ENCODE assay signal across 23 cellular contexts in genomic region chrX:19642517-19643109, GRCh38.
DNase-seq lines count a peak whose midpoint lies in the region; ATAC-seq, FAIRE-seq and TF ChIP-seq lines count a peak whose summit lies in the region.
"Had no signal": no experiment of that assay in that cellular context is flagged by ENCODE, and none has a peak within 500 bp of the region (broad histone marks: within the 10 kb centered on the region; RNA-seq: fewer than 3 reads in every experiment).

No MANE protein-coding gene starts in this region.

- H2BK120ac ChIP-seq in mesenchymal stem cell (ENCODE audit: low read depth, low read length), result no peak overlapping the region

- no peak overlapping the region for H2AK5ac ChIP-seq in mesenchymal stem cell (ENCODE audit: low read length, severe bottlenecking)

- no peaks in the 10 kb centered on the region for H3K27me3 Mint-ChIP-seq in activated CD8-positive, alpha-beta T cell treated with anti-CD3 and anti-CD28 coated beads, Interleukin-2, amount 10 ng/mL, durations not matched to agents 7 days and 5 days (ENCODE audit: low read depth)
- H3K27me3 Mint-ChIP-seq in natural killer cell treated with Interleukin-12 subunit alpha and Interleukin-12 subunit beta and Interleukin-15 and Interleukin-18, amount 100 ng/mL, for 72 hours, result no peaks in the 10 kb centered on the region

- H3K18ac ChIP-seq in mesenchymal stem cell (ENCODE audit: low read depth in 1 of 2, low read length in 2 of 2), result no peak overlapping the region

- 100% methylated on average over 1 of the region's 1 CpG for WGBS in mesenchymal stem cell

- TF ChIP-seq POLR2A in GM12892 (IDR thresholded peaks at IDR 0.05; ENCODE audit: low read depth, low read length), result no peak

- no peak overlapping the region for H4K8ac ChIP-seq in mesenchymal stem cell (ENCODE audit: low read length)

- no peak overlapping the region for H3K27ac ChIP-seq in mesenchymal stem cell (ENCODE audit: low read length, poor library complexity, severe bottlenecking)
- H3K27ac ChIP-seq: C4-2B, GM23248, hepatocyte, Peyer's patch, psoas muscle, testis had no signal

- peaks cover 0 to 3% of the 10 kb centered on the region in 2 experiments for H3K27me3 ChIP-seq in mesenchymal stem cell (ENCODE audit: control insufficient read depth in 1 of 2, insufficient read depth in 1 of 2, low read length in 2 of 2)
- H3K27me3 ChIP-seq: hepatocyte, MG63, Peyer's patch, testis had no signal

- peaks cover 0 to 25% of the 10 kb centered on the region in 2 experiments for H3K36me3 ChIP-seq in mesenchymal stem cell (ENCODE audit: control insufficient read depth in 1 of 2, insufficient read depth in 2 of 2, low read depth in 1 of 2, low read length in 2 of 2)
- H3K36me3 ChIP-seq: MG63, Peyer's patch had no signal

- no peak overlapping the region for H3K4me3 Mint-ChIP-seq in activated CD8-positive, alpha-beta T cell treated with anti-CD3 and anti-CD28 coated beads, Interleukin-2, amount 10 ng/mL, durations not matched to agents 7 days and 5 days
- peak overlapping the region; percentile 20 for H3K4me3 Mint-ChIP-seq in natural killer cell treated with Interleukin-12 subunit alpha and Interleukin-12 subunit beta and Interleukin-15 and Interleukin-18, amount 100 ng/mL, for 72 hours
- H3K4me3 Mint-ChIP-seq: neural crest cell had no signal

- H3K9me3 Mint-ChIP-seq in activated CD8-positive, alpha-beta T cell treated with anti-CD3 and anti-CD28 coated beads, Interleukin-2, amount 10 ng/mL, durations not matched to agents 7 days and 5 days (ENCODE audit: insufficient read depth), result no peaks in the 10 kb centered on the region
- H3K9me3 Mint-ChIP-seq in natural killer cell treated with Interleukin-12 subunit alpha and Interleukin-12 subunit beta and Interleukin-15 and Interleukin-18, amount 100 ng/mL, for 72 hours, result no peaks in the 10 kb centered on the region
- H3K9me3 Mint-ChIP-seq: neural crest cell had no signal

- no peak overlapping the region for H3K9ac ChIP-seq in mesenchymal stem cell (ENCODE audit: low read length)
- H3K9ac ChIP-seq: GM23248 had no signal

- peaks cover 18% of the 10 kb centered on the region for H3K4me1 Mint-ChIP-seq in activated CD8-positive, alpha-beta T cell treated with anti-CD3 and anti-CD28 coated beads, Interleukin-2, amount 10 ng/mL, durations not matched to agents 7 days and 5 days (ENCODE audit: low read depth)
- peaks cover 12 to 16% of the 10 kb centered on the region in 2 donors for H3K4me1 Mint-ChIP-seq in natural killer cell treated with Interleukin-12 subunit alpha and Interleukin-12 subunit beta and Interleukin-15 and Interleukin-18, amount 100 ng/mL, for 72 hours (ENCODE audit: low read depth in 2 of 2)

- peak; percentile 63 to 76 for ATAC-seq in activated CD4-positive, CD25-positive, alpha-beta regulatory T cell treated with anti-CD3 and anti-CD28 coated beads, Interleukin-2, amount 50 U/mL, for 24 hours
- ATAC-seq in activated CD8-positive, alpha-beta T cell treated with anti-CD3 and anti-CD28 coated beads, Interleukin-2, amount 10 ng/mL, durations not matched to agents 7 days and 5 days, result peak; percentile 36
- no peak for ATAC-seq in natural killer cell treated with Interleukin-12 subunit alpha and Interleukin-12 subunit beta and Interleukin-15 and Interleukin-18, amount 100 ng/mL, for 72 hours
- ATAC-seq: HepG2, psoas muscle had no signal

- H3K23ac ChIP-seq in mesenchymal stem cell (ENCODE audit: low read length in 2 of 2), result no peak overlapping the region

- H4K91ac ChIP-seq in mesenchymal stem cell (ENCODE audit: low read length), result no peak overlapping the region

- no peak overlapping the region for H2BK12ac ChIP-seq in mesenchymal stem cell (ENCODE audit: low read length in 2 of 2)

- H3K4ac ChIP-seq in mesenchymal stem cell (ENCODE audit: low read depth in 1 of 2, low read length in 2 of 2), result no peak overlapping the region

- H3K79me1 ChIP-seq in mesenchymal stem cell (replicated peaks; ENCODE audit: low read length, poor library complexity, severe bottlenecking), result peaks cover 2% of the 10 kb centered on the region

- no peak overlapping the region for H2BK15ac ChIP-seq in mesenchymal stem cell (ENCODE audit: low read depth, poor library complexity, severe bottlenecking)

- POLR2A ChIA-PET in activated CD8-positive, alpha-beta T cell treated with anti-CD3 and anti-CD28 coated beads, Interleukin-2, amount 10 ng/mL, durations not matched to agents 7 days and 5 days (lab: Charles Lee), result no interaction called here

- H3K14ac ChIP-seq in mesenchymal stem cell (ENCODE audit: low read length in 2 of 2), result no peak overlapping the region

- FAIRE-seq in GM12892 (lab: Jason Lieb, UNC), result peak; percentile 86
- FAIRE-seq: HepG2, keratinocyte had no signal

- H3K4me1 ChIP-seq in mesenchymal stem cell (ENCODE audit: control insufficient read depth, insufficient read depth, low read depth, low read length), result no peaks in the 10 kb centered on the region
- H3K4me1 ChIP-seq: Peyer's patch, psoas muscle, testis had no signal

- H3K4me3 ChIP-seq in mesenchymal stem cell (ENCODE audit: insufficient read depth in 1 of 2, low read depth in 1 of 2, low read length in 2 of 2), result no peak overlapping the region
- H3K4me3 ChIP-seq: GM23248, hepatocyte, MG63, Peyer's patch, psoas muscle, skin epidermis, testis had no signal

- DNase-seq in activated CD4-positive, CD25-positive, alpha-beta regulatory T cell treated with anti-CD3 and anti-CD28 coated beads, Interleukin-2, amount 50 U/mL, for 72 hours, result no peak
- DNase-seq in GM12892 (ENCODE audit: insufficient read length) (no peak), mesenchymal stem cell (no peak), SW480 (ENCODE audit: low spot score) (no peak), NCI-H748 treated with DMSO at 0.1 percent for 48 hours (lab: John Stamatoyannopoulos, UW) (no peak)
- DNase-seq in activated CD8-positive, alpha-beta T cell treated with anti-CD3 and anti-CD28 coated beads, Interleukin-2, amount 10 ng/mL, durations not matched to agents 7 days and 5 days, result no peak
- no peak for DNase-seq in natural killer cell treated with Interleukin-12 subunit alpha and Interleukin-12 subunit beta and Interleukin-15 and Interleukin-18, amount 100 ng/mL, for 72 hours (ENCODE audit: low spot score)
- DNase-seq: DMS79; foreskin fibroblast; GM23248; MG63; NCI-H1436 treated with DMSO at 0.1 percent for 48 hours; Peyer's patch; psoas muscle; stimulated activated CD4-positive, alpha-beta T cell treated with anti-CD3 and anti-CD28 coated beads, Interleukin-2, amount 100 ng/mL, for 48 hours; testis had no signal

- H3K9me3 ChIP-seq in mesenchymal stem cell (ENCODE audit: control insufficient read depth, low read length), result no peaks in the 10 kb centered on the region
- H3K9me3 ChIP-seq: MG63, Peyer's patch, psoas muscle, testis had no signal

- no peak overlapping the region for H3K27ac Mint-ChIP-seq in activated CD8-positive, alpha-beta T cell treated with anti-CD3 and anti-CD28 coated beads, Interleukin-2, amount 10 ng/mL, durations not matched to agents 7 days and 5 days
- peak overlapping the region; percentile 46 to 72 for H3K27ac Mint-ChIP-seq in natural killer cell treated with Interleukin-12 subunit alpha and Interleukin-12 subunit beta and Interleukin-15 and Interleukin-18, amount 100 ng/mL, for 72 hours

- H2AFZ ChIP-seq in mesenchymal stem cell (ENCODE audit: low read depth, low read length), result no peak overlapping the region
- H2AFZ ChIP-seq: GM23248, hepatocyte had no signal

- H2BK5ac ChIP-seq in mesenchymal stem cell (ENCODE audit: low read depth, low read length, poor library complexity, severe bottlenecking), result no peak overlapping the region

- CTCF ChIA-PET in activated CD8-positive, alpha-beta T cell treated with anti-CD3 and anti-CD28 coated beads, Interleukin-2, amount 10 ng/mL, durations not matched to agents 7 days and 5 days (lab: Charles Lee), result interaction anchor here (1.1 kb wide), 1 partner anchor 36 kb away, joined by 3 read pairs; no protein-coding TSS in a partner anchor

- H3K4me2 ChIP-seq in mesenchymal stem cell (ENCODE audit: low read length, poor library complexity, severe bottlenecking), result no peak overlapping the region
- H3K4me2 ChIP-seq: hepatocyte had no signal

- H3K36me3 Mint-ChIP-seq in activated CD8-positive, alpha-beta T cell treated with anti-CD3 and anti-CD28 coated beads, Interleukin-2, amount 10 ng/mL, durations not matched to agents 7 days and 5 days (ENCODE audit: low read depth), result peaks cover 28% of the 10 kb centered on the region
- no peaks in the 10 kb centered on the region for H3K36me3 Mint-ChIP-seq in natural killer cell treated with Interleukin-12 subunit alpha and Interleukin-12 subunit beta and Interleukin-15 and Interleukin-18, amount 100 ng/mL, for 72 hours

Comparison
In these comparisons a context has a peak if more than half of its experiments do, and no peak if none do; other contexts are left out.
1. ATAC-seq: peak in activated CD4-positive, CD25-positive, alpha-beta regulatory T cell treated with anti-CD3 and anti-CD28 coated beads, Interleukin-2, amount 50 U/mL, for 24 hours (2 of 2) and activated CD8-positive, alpha-beta T cell treated with anti-CD3 and anti-CD28 coated beads, Interleukin-2, amount 10 ng/mL, durations not matched to agents 7 days and 5 days (single experiment); none in natural killer cell treated with Interleukin-12 subunit alpha and Interleukin-12 subunit beta and Interleukin-15 and Interleukin-18, amount 100 ng/mL, for 72 hours (0 of 2).